ENCODE assay signal across 31 cellular contexts in genomic region chr11:26420331-26420730, GRCh38.
"Had no signal": no experiment of that assay in that cellular context is flagged by ENCODE, and none has a peak within 500 bp of the region (broad histone marks: within the 10 kb centered on the region; RNA-seq: fewer than 3 reads in every experiment).

No MANE protein-coding gene starts in this region.

- H3K27me3 ChIP-seq: adrenal gland, SJCRH30 had no signal

- H3K4me3 ChIP-seq: adrenal gland, SJCRH30, SK-N-MC had no signal

- H3K4me1 ChIP-seq: adrenal gland, SJCRH30 had no signal

- H3K9ac ChIP-seq: KMS-11 had no signal

- H3K4me1 Mint-ChIP-seq: activated CD4-positive, alpha-beta T cell treated with anti-CD3 and anti-CD28 coated beads for 36 hours; activated CD4-positive, alpha-beta T cell treated with anti-CD3 and anti-CD28 coated beads, Interleukin-2, amount 10 ng/mL, durations not matched to agents 7 days and 5 days; brain had no signal

- H3K27ac ChIP-seq: adrenal gland, KMS-11, SJCRH30, SK-N-MC had no signal

- H3K27me3 Mint-ChIP-seq: activated CD4-positive, alpha-beta T cell treated with anti-CD3 and anti-CD28 coated beads for 36 hours; activated CD4-positive, alpha-beta T cell treated with anti-CD3 and anti-CD28 coated beads, Interleukin-2, amount 10 ng/mL, durations not matched to agents 7 days and 5 days; activated T-cell treated with anti-CD3 and anti-CD28 coated beads, Interleukin-2, amount 50 U/mL, for 24 hours had no signal

- DNase-seq: activated CD4-positive, alpha-beta T cell treated with anti-CD3 and anti-CD28 coated beads for 36 hours; activated CD4-positive, alpha-beta T cell treated with anti-CD3 and anti-CD28 coated beads, Interleukin-2, amount 10 ng/mL, durations not matched to agents 7 days and 5 days; activated CD4-positive, alpha-beta T cell treated with anti-CD3 and anti-CD28 coated beads, Interleukin-2, amount 50 U/mL, for 48 hours; activated CD8-positive, alpha-beta T cell treated with anti-CD3 and anti-CD28 coated beads, Interleukin-2, amount 10 ng/mL, durations not matched to agents 7 days and 5 days; activated gamma-delta T cell; activated naive CD4-positive, alpha-beta T cell treated with anti-CD3 and anti-CD28 coated beads for 36 hours; activated T-cell treated with anti-CD3 and anti-CD28 coated beads, Interleukin-2, amount 50 U/mL, for 24 hours; adrenal gland; central memory CD4-positive, alpha-beta T cell; NCI-H1092 treated with DMSO at 0.1 percent for 48 hours; NCI-H1417; NCI-H146; NCI-H187; NCI-H2029 treated with DMSO at 0.1 percent for 48 hours; NCI-H2107; NCI-H2171; NCI-H510A; NCI-H526; NCI-H748 treated with DMSO at 0.1 percent for 48 hours; SHP77; SJCRH30 had no signal

- H3K36me3 Mint-ChIP-seq: activated naive CD4-positive, alpha-beta T cell treated with anti-CD3 and anti-CD28 coated beads, Interleukin-2, amount 50 U/mL, for 72 hours; brain had no signal

- H3K27ac Mint-ChIP-seq: activated CD4-positive, alpha-beta T cell treated with anti-CD3 and anti-CD28 coated beads for 36 hours; activated CD4-positive, alpha-beta T cell treated with anti-CD3 and anti-CD28 coated beads, Interleukin-2, amount 10 ng/mL, durations not matched to agents 7 days and 5 days; activated CD8-positive, alpha-beta T cell treated with anti-CD3 and anti-CD28 coated beads, Interleukin-2, amount 10 ng/mL, durations not matched to agents 7 days and 5 days; activated naive CD4-positive, alpha-beta T cell treated with anti-CD3 and anti-CD28 coated beads for 36 hours; activated naive CD4-positive, alpha-beta T cell treated with anti-CD3 and anti-CD28 coated beads, Interleukin-2, amount 50 U/mL, for 72 hours; activated T-cell treated with anti-CD3 and anti-CD28 coated beads, Interleukin-2, amount 50 U/mL, for 24 hours; activated T-helper 2 cell treated with anti-CD3 and anti-CD28 coated beads, Interferon-gamma antibody, Interleukin-2, Interleukin-4, amounts not matched to agents 10 μg/mL and 5 μg/mL and 100 μg/mL, durations not matched to agents 14 hours and 24 hours and 36 hours; brain; T-helper 2 cell treated with Interferon-gamma antibody and Interleukin-4, amounts not matched to agents 5 μg/mL and 100 μg/mL, for 36 hours had no signal

- ATAC-seq: activated CD4-positive, alpha-beta T cell treated with anti-CD3 and anti-CD28 coated beads for 36 hours; activated CD4-positive, CD25-positive, alpha-beta regulatory T cell treated with anti-CD3 and anti-CD28 coated beads, Interleukin-2, amount 50 U/mL, for 24 hours; activated CD8-positive, alpha-beta T cell treated with anti-CD3 and anti-CD28 coated beads, Interleukin-2, amount 10 ng/mL, durations not matched to agents 7 days and 5 days; activated naive CD4-positive, alpha-beta T cell treated with anti-CD3 and anti-CD28 coated beads, Interleukin-2, amount 50 U/mL, for 72 hours; Panc1 had no signal

- H3K4me2 ChIP-seq: KMS-11 had no signal

- H3K9me3 Mint-ChIP-seq: activated naive CD4-positive, alpha-beta T cell treated with anti-CD3 and anti-CD28 coated beads for 36 hours; brain had no signal

- FAIRE-seq: bronchial epithelial cell, TTC549 had no signal

- H3K36me3 ChIP-seq: adrenal gland, SJCRH30 had no signal

- H3K9me3 ChIP-seq: adrenal gland, SJCRH30 had no signal

- H3K4me3 Mint-ChIP-seq: activated CD4-positive, alpha-beta T cell treated with anti-CD3 and anti-CD28 coated beads for 36 hours; activated CD4-positive, alpha-beta T cell treated with anti-CD3 and anti-CD28 coated beads, Interleukin-2, amount 10 ng/mL, durations not matched to agents 7 days and 5 days; activated CD8-positive, alpha-beta T cell treated with anti-CD3 and anti-CD28 coated beads, Interleukin-2, amount 10 ng/mL, durations not matched to agents 7 days and 5 days; activated naive CD4-positive, alpha-beta T cell treated with anti-CD3 and anti-CD28 coated beads for 36 hours; activated T-cell treated with anti-CD3 and anti-CD28 coated beads, Interleukin-2, amount 50 U/mL, for 24 hours; brain; T-helper 2 cell treated with Interferon-gamma antibody and Interleukin-4, amounts not matched to agents 5 μg/mL and 100 μg/mL, for 36 hours had no signal
